In the genomic region with DNA sequence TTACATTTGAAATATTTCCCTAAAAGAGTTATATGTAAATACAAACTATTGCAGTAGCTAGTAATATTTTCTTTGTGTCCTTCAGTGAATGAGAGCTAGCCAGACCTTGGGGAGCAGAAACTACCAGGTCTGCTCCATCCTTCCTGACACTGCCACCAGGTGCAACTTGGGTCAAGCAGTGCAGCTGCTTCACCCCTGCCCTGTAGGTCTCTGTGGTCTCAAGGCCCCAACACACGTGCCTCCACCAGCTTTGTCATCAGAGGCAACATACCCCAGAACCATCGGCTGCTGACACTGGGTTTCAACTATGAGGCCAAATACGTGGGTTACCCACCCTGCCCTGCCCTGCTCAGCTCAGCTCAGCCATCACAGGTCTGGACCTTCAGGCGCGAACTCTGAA, we compare ENCODE assay signal across 9 cellular contexts.
"Had no signal": no experiment of that assay in that cellular context is flagged by ENCODE, and none has a peak within 500 bp of the region (broad histone marks: within the 10 kb centered on the region; RNA-seq: fewer than 3 reads in every experiment).

No MANE protein-coding gene starts in this region.

- DNase-seq: NCI-H1417 treated with DMSO at 0.1 percent for 48 hours; NCI-H510A; NK-92 treated with Interleukin-12 subunit alpha and Interleukin-12 subunit beta, amount 100 ng/mL, for 24 hours; PC-9; Right ventricle myocardium superior; SIG-M5 had no signal

- H3K36me3 ChIP-seq: Peyer's patch, SJSA1 had no signal

- H2AFZ ChIP-seq: PC-9 had no signal

- H3K4me3 ChIP-seq: PC-9, Peyer's patch, SJSA1, SK-N-MC had no signal

- H3K27me3 ChIP-seq: Peyer's patch, SJSA1 had no signal

- H3K4me2 ChIP-seq: PC-9 had no signal

- H3K27ac ChIP-seq: PC-9, Peyer's patch, SJSA1, SK-N-MC had no signal

- H3K4me1 ChIP-seq: SJSA1 had no signal

- H3K9me3 ChIP-seq: Peyer's patch, SJSA1 had no signal
